In genomic region chr17:39737761-39738567, GRCh38 we compare ENCODE assay signal across 1 cellular context.
TF ChIP-seq lines count a peak whose summit lies in the region.

TSS of gene GRB7 (plus strand) at chr17:39737938. CDS start at chr17:39742302, 4,364 bp downstream.

TF ChIP-seq in HepG2, 621 proteins besides CTCF, POLR2A, EP300 and RAD21 (continued from another document and continues in another):
- no peak for TF ChIP-seq HNF1A (IDR thresholded peaks at IDR 0.05; ENCODE audit: low read depth)
- peak; percentile 36; the same call in 1 of the 2 replicates for TF ChIP-seq HNF1A (CRISPR knock-in tag; IDR thresholded peaks at IDR 0.05; ENCODE audit: borderline replicate concordance)
- no peak; the same call in 1 of the 2 replicates for TF ChIP-seq ZNF256 (CRISPR knock-in tag; conservative IDR thresholded peaks at IDR 0.05)
- peak; percentile 18; the same call in 1 of the 2 replicates for TF ChIP-seq SPEN (CRISPR knock-in tag; IDR thresholded peaks at IDR 0.05; ENCODE audit: low read depth)
- TF ChIP-seq TP53 (CRISPR knock-in tag; conservative IDR thresholded peaks at IDR 0.05), result no peak
- no peak for TF ChIP-seq TCF7L2 (IDR thresholded peaks at IDR 0.05; ENCODE audit: low read depth, low read length)
- no peak for TF ChIP-seq ATF7-NPFF (CRISPR knock-in tag; IDR thresholded peaks at IDR 0.05; ENCODE audit: low read depth)
- TF ChIP-seq CHCHD3 (CRISPR knock-in tag; IDR thresholded peaks at IDR 0.05), result peak; percentile 18; the same call in 1 of the 2 replicates
- peak; percentile 86 for TF ChIP-seq DR1 (CRISPR knock-in tag; IDR thresholded peaks at IDR 0.05)
- TF ChIP-seq ZNF567 (CRISPR knock-in tag; IDR thresholded peaks at IDR 0.05; ENCODE audit: borderline replicate concordance), result no peak
- no peak for TF ChIP-seq RBM22 (optimal IDR thresholded peaks at IDR 0.05; ENCODE audit: low read length)
- TF ChIP-seq ZNF720 (CRISPR knock-in tag; IDR thresholded peaks at IDR 0.05), result no peak
- no peak; the same call in 1 of the 2 replicates for TF ChIP-seq ZNF775 (CRISPR knock-in tag; IDR thresholded peaks at IDR 0.05; ENCODE audit: borderline replicate concordance)
- no peak for TF ChIP-seq NCOA5 (CRISPR knock-in tag; IDR thresholded peaks at IDR 0.05)
- 0 out of 2 replicates have a peak, but pooled peaks have one; percentile 38 for TF ChIP-seq ISL2 (CRISPR knock-in tag; IDR thresholded peaks at IDR 0.05)
- TF ChIP-seq MTF1 (CRISPR knock-in tag; IDR thresholded peaks at IDR 0.05), result no peak
- TF ChIP-seq ZBTB7B (CRISPR knock-in tag; IDR thresholded peaks at IDR 0.05), result peak; percentile 14; the same call in 1 of the 2 replicates
- peak; percentile 7; the same call in 1 of the 2 replicates for TF ChIP-seq ZNF792 (CRISPR knock-in tag; IDR thresholded peaks at IDR 0.05)
- no peak for TF ChIP-seq DDIT3 (CRISPR knock-in tag; IDR thresholded peaks at IDR 0.05)
- no peak for TF ChIP-seq ZBTB2 (CRISPR knock-in tag; IDR thresholded peaks at IDR 0.05; ENCODE audit: low read depth)
- TF ChIP-seq MIER2 (CRISPR knock-in tag; IDR thresholded peaks at IDR 0.05), result no peak
- TF ChIP-seq EED (CRISPR knock-in tag; IDR thresholded peaks at IDR 0.05), result no peak; the same call in 1 of the 2 replicates
- no peak; the same call in 1 of the 2 replicates for TF ChIP-seq FOXK1 (CRISPR knock-in tag; IDR thresholded peaks at IDR 0.05; ENCODE audit: borderline replicate concordance, low read depth)
- TF ChIP-seq ZBTB44 (CRISPR knock-in tag; IDR thresholded peaks at IDR 0.05), result 0 out of 2 replicates have a peak, but pooled peaks have one; percentile 48
- peak; percentile 61; the same call in 1 of the 2 replicates for TF ChIP-seq PRDM15 (CRISPR knock-in tag; IDR thresholded peaks at IDR 0.05)
- TF ChIP-seq TRIM22 (IDR thresholded peaks at IDR 0.05), result no peak
- TF ChIP-seq ZFAT (CRISPR knock-in tag; conservative IDR thresholded peaks at IDR 0.05), result 0 out of 2 replicates have a peak, but pooled peaks have one; percentile 38
- no peak; the same call in 1 of the 2 replicates for TF ChIP-seq PPARG (CRISPR knock-in tag; conservative IDR thresholded peaks at IDR 0.05)
- no peak for TF ChIP-seq ZNF468 (CRISPR knock-in tag; IDR thresholded peaks at IDR 0.05)
- TF ChIP-seq ELF4 (CRISPR knock-in tag; IDR thresholded peaks at IDR 0.05; ENCODE audit: borderline replicate concordance), result no peak
- no peak for TF ChIP-seq GMEB2 (CRISPR knock-in tag; IDR thresholded peaks at IDR 0.05; ENCODE audit: low read depth)
- TF ChIP-seq STAT5B (CRISPR knock-in tag; IDR thresholded peaks at IDR 0.05), result no peak
- peak; percentile 69 for TF ChIP-seq MYC (CRISPR knock-in tag; IDR thresholded peaks at IDR 0.05; ENCODE audit: borderline replicate concordance)
- no peak for TF ChIP-seq ZNF282 (IDR thresholded peaks at IDR 0.05; ENCODE audit: partially characterized antibody)
- TF ChIP-seq YEATS2 (CRISPR knock-in tag; IDR thresholded peaks at IDR 0.05; ENCODE audit: borderline replicate concordance), result no peak
- no peak for TF ChIP-seq STAT6 (CRISPR knock-in tag; IDR thresholded peaks at IDR 0.05; ENCODE audit: borderline replicate concordance)
- peak; percentile 95 for TF ChIP-seq NCOA1 (CRISPR knock-in tag; IDR thresholded peaks at IDR 0.05)
- TF ChIP-seq SRSF9 (IDR thresholded peaks at IDR 0.05; ENCODE audit: borderline replicate concordance, insufficient read depth, low read depth, low read length, poor library complexity, severe bottlenecking), result no peak
- no peak for TF ChIP-seq CHD4 (IDR thresholded peaks at IDR 0.05; ENCODE audit: borderline replicate concordance, low read length)
- TF ChIP-seq ELF1 (CRISPR knock-in tag; IDR thresholded peaks at IDR 0.05), result 0 out of 2 replicates have a peak, but pooled peaks have one; percentile 33
- peak; percentile 67; the same call in 1 of the 2 replicates for TF ChIP-seq ZBTB10 (CRISPR knock-in tag; IDR thresholded peaks at IDR 0.05; ENCODE audit: borderline replicate concordance)
- peak; percentile 24; the same call in 1 of the 2 replicates for TF ChIP-seq ZNF75D (CRISPR knock-in tag; IDR thresholded peaks at IDR 0.05; ENCODE audit: borderline replicate concordance)
